12 cellular contexts compared by ENCODE assay signal in the genomic region with DNA sequence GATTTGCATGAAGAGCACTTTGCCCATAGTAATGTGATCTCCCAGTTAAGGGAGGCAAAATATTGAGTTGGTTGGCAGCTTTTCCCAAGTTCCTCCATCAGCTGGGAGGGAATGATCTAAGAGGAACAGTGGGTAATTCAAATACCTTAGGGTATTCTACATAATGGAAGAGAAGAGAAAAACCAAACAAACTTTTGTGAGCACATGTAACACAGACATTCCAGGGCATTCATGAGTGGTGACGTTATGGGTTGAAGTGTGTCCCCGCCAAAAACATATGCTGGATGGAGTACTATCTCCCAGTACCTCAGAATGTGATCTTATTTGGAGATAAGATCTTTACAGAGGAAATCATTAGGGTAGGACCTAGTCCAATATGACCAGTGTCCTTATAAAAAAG.
DNase-seq lines count a peak whose midpoint lies in the region; ATAC-seq and TF ChIP-seq lines count a peak whose summit lies in the region.
"Had no signal": no experiment of that assay in that cellular context is flagged by ENCODE, and none has a peak within 500 bp of the region (broad histone marks: within the 10 kb centered on the region; RNA-seq: fewer than 3 reads in every experiment).

No MANE protein-coding gene starts in this region.

- H3K36me3 ChIP-seq in stomach (no peaks in the 10 kb centered on the region), WERI-Rb-1 (no peaks in the 10 kb centered on the region)
- H3K36me3 ChIP-seq: gastroesophageal sphincter, suprapubic skin had no signal

- peaks cover 0 to 17% (median 8%) of the 10 kb centered on the region in 4 donors for H3K4me1 ChIP-seq in stomach

- TF ChIP-seq EP300 in stomach (IDR thresholded peaks at IDR 0.05) = no peak

- TF ChIP-seq POLR2A in stomach (IDR thresholded peaks at IDR 0.05) = no peak

- H3K27ac ChIP-seq in epithelial cell of prostate (peak overlapping the region; percentile 90), stomach (no peak overlapping the region), WERI-Rb-1 (no peak overlapping the region)
- H3K27ac ChIP-seq: gastroesophageal sphincter, suprapubic skin had no signal

- 59 to 91% (median 90%) methylated on average over 2 of the region's 2 CpGs for WGBS in stomach, 5 donors

- H3K27me3 ChIP-seq in stomach = no peaks in the 10 kb centered on the region
- H3K27me3 ChIP-seq in WERI-Rb-1 (ENCODE audit: insufficient read depth, low read depth, severe bottlenecking) = no peaks in the 10 kb centered on the region
- H3K27me3 ChIP-seq: gastroesophageal sphincter, suprapubic skin had no signal

- no peak overlapping the region for H3K4me3 ChIP-seq in stomach
- H3K4me3 ChIP-seq in WERI-Rb-1 (ENCODE audit: low read depth, low read length) = no peak overlapping the region
- H3K4me3 ChIP-seq: gastroesophageal sphincter, suprapubic skin had no signal

- intact Hi-C loops in sciatic nerve (cut with DNase I) = no loop called here
- intact Hi-C loops in stomach (cut with DNase I; ENCODE audit: low total_unique reads) = no loop called here

- DNase-seq in EH (ENCODE audit: low read depth) = peak; percentile 95
- peak; percentile 21 for DNase-seq in NCI-H2107 (lab: John Stamatoyannopoulos, UW)
- no peak for DNase-seq in epithelial cell of prostate (ENCODE audit: low read depth, low spot score)
- DNase-seq in sciatic nerve (ENCODE audit: low spot score) = no peak
- DNase-seq in stomach = no peak
- no peak for DNase-seq in UCSD-AML1 (lab: John Stamatoyannopoulos, UW; ENCODE audit: unreplicated experiment)
- no peak for DNase-seq in WERI-Rb-1
- DNase-seq: aorta; CD4-positive, alpha-beta T cell; stimulated activated CD4-positive, alpha-beta T cell treated with anti-CD3 and anti-CD28 coated beads, Interleukin-12 subunit alpha, Interleukin-12 subunit beta, amount 100 ng/mL, for 4 hours had no signal

- no peaks in the 10 kb centered on the region for H3K9me3 ChIP-seq in stomach
- no peaks in the 10 kb centered on the region for H3K9me3 ChIP-seq in WERI-Rb-1 (ENCODE audit: severe bottlenecking)
- H3K9me3 ChIP-seq: gastroesophageal sphincter, suprapubic skin had no signal

- peak; percentile 12 for ATAC-seq in sciatic nerve

- no peak for TF ChIP-seq CTCF in stomach (IDR thresholded peaks at IDR 0.05)
- TF ChIP-seq CTCF in WERI-Rb-1 (IDR thresholded peaks at IDR 0.05; ENCODE audit: low read depth, low read length) = no peak

Comparison
In these comparisons a context has a peak if more than half of its experiments do, and no peak if none do; other contexts are left out.
1. DNase-seq: peak in EH (single experiment) and NCI-H2107 (single experiment); none in epithelial cell of prostate (single experiment), sciatic nerve (single experiment), stomach (single experiment), UCSD-AML1 (single experiment) and WERI-Rb-1 (single experiment).